In genomic region chr11:111935331-111936044, GRCh38 we compare ENCODE assay signal across 10 cellular contexts. TPM values are rescaled to one million over a fixed set of nuclear protein-coding genes. Genes with fewer than 3 reads are reported as not detected.
DNase-seq lines count a peak whose midpoint lies in the region; ATAC-seq and TF ChIP-seq lines count a peak whose summit lies in the region.
"Had no signal": no experiment of that assay in that cellular context is flagged by ENCODE, and none has a peak within 500 bp of the region (broad histone marks: within the 10 kb centered on the region; RNA-seq: fewer than 3 reads in every experiment).

No MANE protein-coding gene starts in this region.

- H3K9me3 Mint-ChIP-seq in mesothelial cell of epicardium: no peaks in the 10 kb centered on the region

- TF ChIP-seq CTCF in mesothelial cell of epicardium (IDR thresholded peaks at IDR 0.05; ENCODE audit: unreplicated experiment) (no peak), tibial artery (IDR thresholded peaks at IDR 0.05) (no peak)

- no peaks in the 10 kb centered on the region for H3K36me3 Mint-ChIP-seq in mesothelial cell of epicardium

- H3K4me1 ChIP-seq in adipocyte (ENCODE audit: control insufficient read depth, insufficient read depth, low read length) (peaks cover 77% of the 10 kb centered on the region), tibial artery (peaks cover 0 to 33% (median 19%) of the 10 kb centered on the region in 4 donors)

- peak overlapping the region; percentile 57 for H3K27ac Mint-ChIP-seq in mesothelial cell of epicardium

- DNase-seq in activated CD8-positive, alpha-beta memory T cell treated with anti-CD3 and anti-CD28 coated beads for 24 hours: peak; percentile 58
- no peak for DNase-seq in activated CD8-positive, alpha-beta memory T cell treated with anti-CD3 and anti-CD28 coated beads, Interleukin-2, amount 50 U/mL, for 4 hours
- DNase-seq in adipocyte (ENCODE audit: low read depth) (peak; percentile 52), mesothelial cell of epicardium (ENCODE audit: low spot score in 2 of 2, unreplicated experiment in 2 of 2) (no peak), tibial artery (no peak), cerebellum (ENCODE audit: low spot score) (no peak), occipital lobe (lab: John Stamatoyannopoulos, UW) (no peak)
- DNase-seq: BE2C, mesendoderm had no signal

- peak overlapping the region; percentile 43 for H3K4me3 Mint-ChIP-seq in mesothelial cell of epicardium

- no peaks in the 10 kb centered on the region for H3K27me3 Mint-ChIP-seq in mesothelial cell of epicardium (ENCODE audit: low read depth)

- H3K27ac ChIP-seq in tibial artery: peak overlapping the region; percentile 51 to 76

- H3K27me3 ChIP-seq in adipocyte (replicated peaks; ENCODE audit: control insufficient read depth, insufficient read depth, low read length) (no peaks in the 10 kb centered on the region), tibial artery (no peaks in the 10 kb centered on the region)
- H3K27me3 ChIP-seq: BE2C had no signal

- intact Hi-C loops in tibial artery (cut with DNase I; ENCODE audit: low total_unique reads): loop anchor here (10.0 kb wide), 1 partner anchor 139 kb away; the partner anchor contains the start of genes NKAPD1 and PIH1D2

- peak overlapping the region; percentile 83 for H3K9ac ChIP-seq in adipocyte (ENCODE audit: low read length)

- H3K4me3 ChIP-seq in adipocyte (ENCODE audit: low read length) (peak overlapping the region; percentile 82), tibial artery (no peak overlapping the region)

- H3K36me3 ChIP-seq in adipocyte (ENCODE audit: control insufficient read depth, insufficient read depth, low read length, severe bottlenecking) (no peaks in the 10 kb centered on the region), tibial artery (no peaks in the 10 kb centered on the region)
- H3K36me3 ChIP-seq: BE2C had no signal

- H3K4me1 Mint-ChIP-seq in mesothelial cell of epicardium: peaks cover 41% of the 10 kb centered on the region

- H3K9me3 ChIP-seq in adipocyte (ENCODE audit: control insufficient read depth, low read length) (no peaks in the 10 kb centered on the region), tibial artery (no peaks in the 10 kb centered on the region)
- H3K9me3 ChIP-seq: BE2C had no signal

- ATAC-seq in activated CD4-positive, CD25-positive, alpha-beta regulatory T cell treated with anti-CD3 and anti-CD28 coated beads, Interleukin-2, amount 50 U/mL, for 24 hours: no peak

RNA-seq across cellular contexts. Expression of gene DIXDC1, which starts 1.7 kb away (rescaled TPM):
- 20.0 to 21.2 TPM (median 20.3 TPM) in 3 replicates for total RNA-seq in mesothelial cell of epicardium
- total RNA-seq in cerebellum: 45.7 TPM
- 78.5 TPM for total RNA-seq in occipital lobe

RNA-seq across cellular contexts. Expression of gene C11orf52, which starts 16.8 kb away (rescaled TPM):
- 6.9 to 7.9 TPM (median 7.9 TPM) in 3 replicates for total RNA-seq in mesothelial cell of epicardium
- total RNA-seq in cerebellum: not detected
- not detected for total RNA-seq in occipital lobe

RNA-seq across cellular contexts. Expression of gene HSPB2, which starts 23.0 kb away (rescaled TPM):
- total RNA-seq in mesothelial cell of epicardium: 0.22 to 0.51 TPM (median 0.27 TPM) in 3 replicates
- 0.27 TPM for total RNA-seq in cerebellum
- 0.31 TPM for total RNA-seq in occipital lobe

RNA-seq across cellular contexts. Expression of gene CRYAB, which starts 23.9 kb away (rescaled TPM):
- total RNA-seq in mesothelial cell of epicardium (0.49 to 0.74 TPM (median 0.63 TPM) in 3 replicates), cerebellum (6.0 TPM), occipital lobe (10.3 TPM)

RNA-seq across cellular contexts. Expression of gene CFAP68, which starts 56.1 kb away (rescaled TPM):
- 31.2 to 35.9 TPM (median 34.0 TPM) in 3 replicates for total RNA-seq in mesothelial cell of epicardium
- 13.2 TPM for total RNA-seq in cerebellum
- 6.9 TPM for total RNA-seq in occipital lobe

Comparison
In these comparisons a context has a peak if more than half of its experiments do, and no peak if none do; other contexts are left out.
1. DNase-seq: peak in activated CD8-positive, alpha-beta memory T cell treated with anti-CD3 and anti-CD28 coated beads for 24 hours (single experiment) and adipocyte (single experiment); none in activated CD8-positive, alpha-beta memory T cell treated with anti-CD3 and anti-CD28 coated beads, Interleukin-2, amount 50 U/mL, for 4 hours (single experiment), mesothelial cell of epicardium (0 of 2), tibial artery (0 of 2), cerebellum (single experiment) and occipital lobe (single experiment).